In genomic region chr6:14108571-14109410, GRCh38 we compare ENCODE assay signal across 9 cellular contexts. TPM values are rescaled to one million over a fixed set of nuclear protein-coding genes. Genes with fewer than 3 reads are reported as not detected.
DNase-seq lines count a peak whose midpoint lies in the region; ATAC-seq and TF ChIP-seq lines count a peak whose summit lies in the region.
"Had no signal": no experiment of that assay in that cellular context is flagged by ENCODE, and none has a peak within 500 bp of the region (broad histone marks: within the 10 kb centered on the region; RNA-seq: fewer than 3 reads in every experiment).

No MANE protein-coding gene starts in this region.

- POLR2A ChIA-PET in SK-N-SH (lab: Yijun Ruan, JAX): no interaction called here

- H3K9me2 ChIP-seq in SK-N-SH: no peaks in the 10 kb centered on the region

- H3K9me3 ChIP-seq in SK-N-SH: no peaks in the 10 kb centered on the region
- H3K9me3 ChIP-seq: SJSA1 had no signal

- H3F3A ChIP-seq in SK-N-SH (replicated peaks; ENCODE audit: insufficient read depth): no peaks in the 10 kb centered on the region

- DNase-seq in NCI-H2171 treated with DMSO at 0.1 percent for 48 hours (lab: John Stamatoyannopoulos, UW) (peak; percentile 12), NCI-H2171 (lab: John Stamatoyannopoulos, UW) (no peak), MV-4-11 (lab: John Stamatoyannopoulos, UW) (peak; percentile 94), dorsolateral prefrontal cortex (no peak), SK-N-SH (no peak)
- DNase-seq in stimulated activated CD4-positive, alpha-beta T cell treated with anti-CD3 and anti-CD28 coated beads, Interleukin-15, amount 100 ng/mL, for 24 hours: peak; percentile 54

- peak; percentile 67 for ATAC-seq in GM21825 (IDR thresholded peaks at IDR 0.05; ENCODE audit: unreplicated experiment)
- ATAC-seq in activated T-helper 17 cell treated with anti-CD3 and anti-CD28 coated beads, Interleukin-2, amount 50 U/mL, for 72 hours (replicated peaks): peak; percentile 67

- no peak for TF ChIP-seq EP300 in SK-N-SH (IDR thresholded peaks at IDR 0.05; ENCODE audit: borderline replicate concordance in 1 of 2, low read depth in 1 of 2, low read length in 1 of 2)

- peaks cover 9% of the 10 kb centered on the region for H3K27me3 Mint-ChIP-seq in activated T-helper 17 cell treated with anti-CD3 and anti-CD28 coated beads, Interleukin-2, amount 50 U/mL, for 72 hours

- H3K4me3 ChIP-seq in dorsolateral prefrontal cortex: no peak overlapping the region
- H3K4me3 ChIP-seq in SK-N-SH (ENCODE audit: low read depth in 2 of 2, low read length in 1 of 2): no peak overlapping the region
- H3K4me3 ChIP-seq: SJSA1 had no signal

- TF ChIP-seq CTCF in dorsolateral prefrontal cortex (IDR thresholded peaks at IDR 0.05 in 54 of 56, conservative IDR thresholded peaks at IDR 0.05 in 2 of 56; ENCODE audit: low read depth in 1 of 56, partially characterized antibody in 56 of 56): no peak
- TF ChIP-seq CTCF in SK-N-SH (IDR thresholded peaks at IDR 0.05): no peak

- H3K27ac ChIP-seq in dorsolateral prefrontal cortex (peak overlapping the region in 27 of 59 donors; percentile 2 to 82 (median 36)), SK-N-SH (ENCODE audit: low read depth in 2 of 2, low read length in 1 of 2) (no peak overlapping the region)
- H3K27ac ChIP-seq: SJSA1 had no signal

- intact Hi-C loops in dorsolateral prefrontal cortex (cut with DNase I): no loop called here

- H3K4me1 ChIP-seq in SK-N-SH (ENCODE audit: control insufficient read depth in 1 of 2, insufficient read depth in 2 of 2, low read depth in 1 of 2, low read length in 1 of 2): no peaks in the 10 kb centered on the region
- H3K4me1 ChIP-seq: SJSA1 had no signal

- H3K27ac Mint-ChIP-seq in activated T-helper 17 cell treated with anti-CD3 and anti-CD28 coated beads, Interleukin-2, amount 50 U/mL, for 72 hours: peak overlapping the region; percentile 73

- CTCF ChIA-PET in SK-N-SH (lab: Yijun Ruan, JAX): interaction anchor here (1.4 kb wide), 1 partner anchor 43 kb away, joined by 7 read pairs; no protein-coding TSS in a partner anchor

- no peaks in the 10 kb centered on the region for H3K36me3 ChIP-seq in SK-N-SH (replicated peaks in 1 of 2; ENCODE audit: control insufficient read depth in 1 of 2, insufficient read depth in 2 of 2, low read length in 1 of 2)
- H3K36me3 ChIP-seq: SJSA1 had no signal

- H2AFZ ChIP-seq in SK-N-SH (ENCODE audit: low read depth): no peak overlapping the region

- peaks cover 0 to 10% (median 0%) of the 10 kb centered on the region in 45 donors for H3K27me3 ChIP-seq in dorsolateral prefrontal cortex
- H3K27me3 ChIP-seq in SK-N-SH (ENCODE audit: insufficient read depth): no peaks in the 10 kb centered on the region; the same call in 1 of the 2 replicates
- H3K27me3 ChIP-seq: SJSA1 had no signal

- H3K9me3 Mint-ChIP-seq in activated T-helper 17 cell treated with anti-CD3 and anti-CD28 coated beads, Interleukin-2, amount 50 U/mL, for 72 hours: peaks cover 7% of the 10 kb centered on the region

- TF ChIP-seq RAD21 in SK-N-SH (IDR thresholded peaks at IDR 0.05; ENCODE audit: low read length): no peak

- H3K4me2 ChIP-seq in SK-N-SH: no peak overlapping the region

- H3K9ac ChIP-seq in SK-N-SH: no peak overlapping the region

- H3K4me3 Mint-ChIP-seq in activated T-helper 17 cell treated with anti-CD3 and anti-CD28 coated beads, Interleukin-2, amount 50 U/mL, for 72 hours: peak overlapping the region; percentile 72

- peaks cover 32% of the 10 kb centered on the region for H3K4me1 Mint-ChIP-seq in activated T-helper 17 cell treated with anti-CD3 and anti-CD28 coated beads, Interleukin-2, amount 50 U/mL, for 72 hours

- H3K36me3 Mint-ChIP-seq in activated T-helper 17 cell treated with anti-CD3 and anti-CD28 coated beads, Interleukin-2, amount 50 U/mL, for 72 hours (ENCODE audit: low read depth): no peaks in the 10 kb centered on the region

- 54% methylated on average over 8 of the region's 14 CpGs for WGBS in SK-N-SH (ENCODE audit: low lambda C conversion rate)

- no peaks in the 10 kb centered on the region for H3K79me2 ChIP-seq in SK-N-SH (ENCODE audit: insufficient read depth)

- H4K20me1 ChIP-seq in SK-N-SH (ENCODE audit: insufficient read depth): no peaks in the 10 kb centered on the region

TF ChIP-seq in SK-N-SH, 30 proteins besides CTCF, POLR2A, EP300 and RAD21:
- no peak for TF ChIP-seq GABPA (IDR thresholded peaks at IDR 0.05; ENCODE audit: low read depth)

RNA-seq across cellular contexts. Expression of gene CD83, which starts 8.8 kb away (rescaled TPM):
- total RNA-seq in activated T-helper 17 cell treated with anti-CD3 and anti-CD28 coated beads, Interleukin-2, amount 50 U/mL, for 72 hours: 10 to 100 TPM; 12.3 to 14.9 TPM
- 10 to 100 TPM in 115 of 120 experiments, 1 to 10 TPM in 5; 7.9 to 32.6 (median 19.5) TPM for total RNA-seq in dorsolateral prefrontal cortex
- 1.9 and 2.0 TPM in 2 replicates for polyA plus RNA-seq in SK-N-SH (2012; rRNA removed)
- 2.4 and 2.6 TPM in 2 replicates for polyA plus RNA-seq in SK-N-SH (2012; cell fraction: cytosol; rRNA removed)
- 0.81 and 1.1 TPM in 2 replicates for polyA plus RNA-seq in SK-N-SH (2012; cell fraction: nucleus; rRNA removed)

Comparison
In these comparisons a context has a peak if more than half of its experiments do, and no peak if none do; other contexts are left out.
1. DNase-seq: peak in NCI-H2171 treated with DMSO at 0.1 percent for 48 hours (single experiment), MV-4-11 (single experiment) and stimulated activated CD4-positive, alpha-beta T cell treated with anti-CD3 and anti-CD28 coated beads, Interleukin-15, amount 100 ng/mL, for 24 hours (single experiment); none in NCI-H2171 (single experiment), dorsolateral prefrontal cortex (0 of 10) and SK-N-SH (single experiment).